ENCODE assay signal across 1 cellular context in the genomic region with DNA sequence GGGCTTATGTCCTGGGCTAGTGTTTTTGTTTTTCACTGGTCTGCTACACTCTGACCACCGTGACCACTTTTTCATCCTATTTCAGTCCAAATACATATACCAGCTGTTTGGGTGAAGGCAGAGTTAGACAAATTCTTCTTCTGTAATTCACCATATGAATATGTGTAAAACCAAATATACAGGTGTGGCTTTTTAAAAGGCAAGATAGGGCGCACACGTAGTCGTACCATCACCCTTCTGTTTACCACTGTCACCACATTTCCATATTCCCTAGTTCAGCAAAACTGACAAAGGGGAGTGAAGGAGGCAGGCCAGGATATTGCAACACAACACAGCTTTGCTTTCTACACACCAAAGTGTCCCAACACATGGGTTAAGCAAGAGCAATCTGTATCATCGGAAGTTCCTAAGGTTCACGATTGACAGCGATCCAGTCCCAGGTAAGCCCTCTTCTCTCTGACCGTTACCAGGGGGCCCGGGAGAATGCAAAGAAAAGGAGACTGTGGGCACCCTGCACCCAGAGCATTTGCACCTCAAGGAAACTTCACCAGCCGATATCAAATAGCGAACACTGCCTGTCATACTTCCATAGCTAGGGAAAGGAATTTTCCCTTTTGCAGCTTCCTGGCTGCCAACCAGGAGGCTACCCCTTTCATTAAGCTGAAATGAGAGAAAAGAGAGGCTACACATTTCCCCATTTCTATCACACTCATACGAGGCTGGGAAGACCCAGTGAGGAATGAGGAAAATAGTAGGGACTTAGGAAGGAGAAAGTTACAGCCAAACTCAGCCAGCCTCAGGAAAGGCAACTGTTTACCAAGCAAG.
A peak's percentile ranks its signal among the peaks of the same experiment; 100 is the strongest.
TF ChIP-seq lines count a peak whose summit lies in the region.

No MANE protein-coding gene starts in this region.

TF ChIP-seq in HepG2, 621 proteins besides CTCF, POLR2A, EP300 and RAD21 (continued from another document and continues in another):
- TF ChIP-seq, protein P1, sequence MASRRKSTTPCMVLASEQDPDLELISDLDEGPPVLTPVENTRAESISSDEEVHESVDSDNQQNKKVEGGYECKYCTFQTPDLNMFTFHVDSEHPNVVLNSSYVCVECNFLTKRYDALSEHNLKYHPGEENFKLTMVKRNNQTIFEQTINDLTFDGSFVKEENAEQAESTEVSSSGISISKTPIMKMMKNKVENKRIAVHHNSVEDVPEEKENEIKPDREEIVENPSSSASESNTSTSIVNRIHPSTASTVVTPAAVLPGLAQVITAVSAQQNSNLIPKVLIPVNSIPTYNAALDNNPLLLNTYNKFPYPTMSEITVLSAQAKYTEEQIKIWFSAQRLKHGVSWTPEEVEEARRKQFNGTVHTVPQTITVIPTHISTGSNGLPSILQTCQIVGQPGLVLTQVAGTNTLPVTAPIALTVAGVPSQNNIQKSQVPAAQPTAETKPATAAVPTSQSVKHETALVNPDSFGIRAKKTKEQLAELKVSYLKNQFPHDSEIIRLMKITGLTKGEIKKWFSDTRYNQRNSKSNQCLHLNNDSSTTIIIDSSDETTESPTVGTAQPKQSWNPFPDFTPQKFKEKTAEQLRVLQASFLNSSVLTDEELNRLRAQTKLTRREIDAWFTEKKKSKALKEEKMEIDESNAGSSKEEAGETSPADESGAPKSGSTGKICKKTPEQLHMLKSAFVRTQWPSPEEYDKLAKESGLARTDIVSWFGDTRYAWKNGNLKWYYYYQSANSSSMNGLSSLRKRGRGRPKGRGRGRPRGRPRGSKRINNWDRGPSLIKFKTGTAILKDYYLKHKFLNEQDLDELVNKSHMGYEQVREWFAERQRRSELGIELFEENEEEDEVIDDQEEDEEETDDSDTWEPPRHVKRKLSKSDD (CRISPR knock-in tag; IDR thresholded peaks at IDR 0.05; ENCODE audit: low read depth): peak; percentile 69; the same call in 1 of the 2 replicates
- TF ChIP-seq MEF2D (CRISPR knock-in tag; IDR thresholded peaks at IDR 0.05) (no peak), ZSCAN29 (CRISPR knock-in tag; conservative IDR thresholded peaks at IDR 0.05) (0 out of 2 replicates have a peak, but pooled peaks have one; percentile 38), SSRP1 (CRISPR knock-in tag; IDR thresholded peaks at IDR 0.05) (peak; percentile 86; the same call in 1 of the 2 replicates), FOSL1 (CRISPR knock-in tag; IDR thresholded peaks at IDR 0.05; ENCODE audit: borderline replicate concordance) (no peak), NFYC (CRISPR knock-in tag; IDR thresholded peaks at IDR 0.05) (peak; percentile 4; the same call in 1 of the 2 replicates), ZBTB38 (CRISPR knock-in tag; IDR thresholded peaks at IDR 0.05) (0 out of 2 replicates have a peak, but pooled peaks have one; percentile 25), KMT2A (CRISPR knock-in tag; IDR thresholded peaks at IDR 0.05) (peak; percentile 60; the same call in 1 of the 2 replicates), ZSCAN12 (CRISPR knock-in tag; IDR thresholded peaks at IDR 0.05) (0 out of 2 replicates have a peak, but pooled peaks have one; percentile 47), DMAP1 (CRISPR knock-in tag; IDR thresholded peaks at IDR 0.05) (no peak), MXI1 (IDR thresholded peaks at IDR 0.05; ENCODE audit: borderline replicate concordance, low read depth, low read length) (peak; percentile 84; the same call in 2 of the 3 replicates), NR2F6 (IDR thresholded peaks at IDR 0.05) (0 out of 2 replicates have a peak, but pooled peaks have one; percentile 18), NR2F6 (CRISPR knock-in tag; IDR thresholded peaks at IDR 0.05) (peak; percentile 46; the same call in 1 of the 2 replicates), THAP11 (CRISPR knock-in tag; IDR thresholded peaks at IDR 0.05) (peak; percentile 73), CEBPB (IDR thresholded peaks at IDR 0.05; ENCODE audit: borderline replicate concordance, low read depth, low read length) (peak; percentile 100), MIER3 (CRISPR knock-in tag; IDR thresholded peaks at IDR 0.05; ENCODE audit: borderline replicate concordance) (peak; percentile 68; the same call in 1 of the 2 replicates), ZNF430 (CRISPR knock-in tag; IDR thresholded peaks at IDR 0.05) (peak; percentile 62), LCORL (IDR thresholded peaks at IDR 0.05) (no peak), LCORL (CRISPR knock-in tag; IDR thresholded peaks at IDR 0.05) (peak; percentile 74; the same call in 1 of the 2 replicates), HNF4G (IDR thresholded peaks at IDR 0.05; ENCODE audit: borderline replicate concordance, low read depth, low read length) (peak; percentile 54; the same call in 1 of the 2 replicates), HNF4G (CRISPR knock-in tag; IDR thresholded peaks at IDR 0.05; ENCODE audit: borderline replicate concordance, low read depth) (no peak), NFKBIZ (CRISPR knock-in tag; IDR thresholded peaks at IDR 0.05) (peak; percentile 86; the same call in 1 of the 2 replicates), TARDBP (CRISPR knock-in tag; IDR thresholded peaks at IDR 0.05) (peak; percentile 52; the same call in 1 of the 2 replicates)
- TF ChIP-seq, protein P2, sequence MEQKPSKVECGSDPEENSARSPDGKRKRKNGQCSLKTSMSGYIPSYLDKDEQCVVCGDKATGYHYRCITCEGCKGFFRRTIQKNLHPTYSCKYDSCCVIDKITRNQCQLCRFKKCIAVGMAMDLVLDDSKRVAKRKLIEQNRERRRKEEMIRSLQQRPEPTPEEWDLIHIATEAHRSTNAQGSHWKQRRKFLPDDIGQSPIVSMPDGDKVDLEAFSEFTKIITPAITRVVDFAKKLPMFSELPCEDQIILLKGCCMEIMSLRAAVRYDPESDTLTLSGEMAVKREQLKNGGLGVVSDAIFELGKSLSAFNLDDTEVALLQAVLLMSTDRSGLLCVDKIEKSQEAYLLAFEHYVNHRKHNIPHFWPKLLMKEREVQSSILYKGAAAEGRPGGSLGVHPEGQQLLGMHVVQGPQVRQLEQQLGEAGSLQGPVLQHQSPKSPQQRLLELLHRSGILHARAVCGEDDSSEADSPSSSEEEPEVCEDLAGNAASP (CRISPR knock-in tag; IDR thresholded peaks at IDR 0.05; ENCODE audit: borderline replicate concordance): peak; percentile 71; the same call in 1 of the 2 replicates
- TF ChIP-seq, protein P3, sequence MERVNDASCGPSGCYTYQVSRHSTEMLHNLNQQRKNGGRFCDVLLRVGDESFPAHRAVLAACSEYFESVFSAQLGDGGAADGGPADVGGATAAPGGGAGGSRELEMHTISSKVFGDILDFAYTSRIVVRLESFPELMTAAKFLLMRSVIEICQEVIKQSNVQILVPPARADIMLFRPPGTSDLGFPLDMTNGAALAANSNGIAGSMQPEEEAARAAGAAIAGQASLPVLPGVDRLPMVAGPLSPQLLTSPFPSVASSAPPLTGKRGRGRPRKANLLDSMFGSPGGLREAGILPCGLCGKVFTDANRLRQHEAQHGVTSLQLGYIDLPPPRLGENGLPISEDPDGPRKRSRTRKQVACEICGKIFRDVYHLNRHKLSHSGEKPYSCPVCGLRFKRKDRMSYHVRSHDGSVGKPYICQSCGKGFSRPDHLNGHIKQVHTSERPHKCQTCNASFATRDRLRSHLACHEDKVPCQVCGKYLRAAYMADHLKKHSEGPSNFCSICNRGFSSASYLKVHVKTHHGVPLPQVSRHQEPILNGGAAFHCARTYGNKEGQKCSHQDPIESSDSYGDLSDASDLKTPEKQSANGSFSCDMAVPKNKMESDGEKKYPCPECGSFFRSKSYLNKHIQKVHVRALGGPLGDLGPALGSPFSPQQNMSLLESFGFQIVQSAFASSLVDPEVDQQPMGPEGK (CRISPR knock-in tag; IDR thresholded peaks at IDR 0.05): peak; percentile 56; the same call in 1 of the 2 replicates
- TF ChIP-seq, protein P4, sequence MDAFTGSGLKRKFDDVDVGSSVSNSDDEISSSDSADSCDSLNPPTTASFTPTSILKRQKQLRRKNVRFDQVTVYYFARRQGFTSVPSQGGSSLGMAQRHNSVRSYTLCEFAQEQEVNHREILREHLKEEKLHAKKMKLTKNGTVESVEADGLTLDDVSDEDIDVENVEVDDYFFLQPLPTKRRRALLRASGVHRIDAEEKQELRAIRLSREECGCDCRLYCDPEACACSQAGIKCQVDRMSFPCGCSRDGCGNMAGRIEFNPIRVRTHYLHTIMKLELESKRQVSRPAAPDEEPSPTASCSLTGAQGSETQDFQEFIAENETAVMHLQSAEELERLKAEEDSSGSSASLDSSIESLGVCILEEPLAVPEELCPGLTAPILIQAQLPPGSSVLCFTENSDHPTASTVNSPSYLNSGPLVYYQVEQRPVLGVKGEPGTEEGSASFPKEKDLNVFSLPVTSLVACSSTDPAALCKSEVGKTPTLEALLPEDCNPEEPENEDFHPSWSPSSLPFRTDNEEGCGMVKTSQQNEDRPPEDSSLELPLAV (CRISPR knock-in tag; conservative IDR thresholded peaks at IDR 0.05; ENCODE audit: low read depth): no peak
- TF ChIP-seq, protein P5, sequence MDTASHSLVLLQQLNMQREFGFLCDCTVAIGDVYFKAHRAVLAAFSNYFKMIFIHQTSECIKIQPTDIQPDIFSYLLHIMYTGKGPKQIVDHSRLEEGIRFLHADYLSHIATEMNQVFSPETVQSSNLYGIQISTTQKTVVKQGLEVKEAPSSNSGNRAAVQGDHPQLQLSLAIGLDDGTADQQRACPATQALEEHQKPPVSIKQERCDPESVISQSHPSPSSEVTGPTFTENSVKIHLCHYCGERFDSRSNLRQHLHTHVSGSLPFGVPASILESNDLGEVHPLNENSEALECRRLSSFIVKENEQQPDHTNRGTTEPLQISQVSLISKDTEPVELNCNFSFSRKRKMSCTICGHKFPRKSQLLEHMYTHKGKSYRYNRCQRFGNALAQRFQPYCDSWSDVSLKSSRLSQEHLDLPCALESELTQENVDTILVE (CRISPR knock-in tag; IDR thresholded peaks at IDR 0.05): peak; percentile 84; the same call in 1 of the 2 replicates
- TF ChIP-seq, protein P6, sequence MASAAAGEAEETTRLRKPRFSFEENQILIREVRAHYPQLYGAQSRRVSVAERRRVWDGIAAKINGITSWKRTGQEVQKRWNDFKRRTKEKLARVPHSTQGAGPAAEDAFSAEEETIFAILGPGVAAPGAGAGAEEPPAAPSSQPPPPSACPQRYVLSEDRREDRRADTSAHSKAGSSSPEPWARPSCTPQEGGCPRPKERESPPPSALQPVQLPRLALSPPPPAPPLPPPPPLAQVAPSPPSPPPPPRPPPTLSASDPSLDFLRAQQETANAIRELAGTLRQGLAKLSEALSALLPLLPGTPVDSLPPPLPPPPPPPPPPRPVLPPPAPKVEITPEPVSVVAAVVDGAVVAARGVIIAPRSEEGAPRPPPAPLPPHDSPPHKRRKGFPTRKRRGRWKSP (CRISPR knock-in tag; IDR thresholded peaks at IDR 0.05): peak; percentile 61; the same call in 1 of the 2 replicates
- TF ChIP-seq, protein P7, sequence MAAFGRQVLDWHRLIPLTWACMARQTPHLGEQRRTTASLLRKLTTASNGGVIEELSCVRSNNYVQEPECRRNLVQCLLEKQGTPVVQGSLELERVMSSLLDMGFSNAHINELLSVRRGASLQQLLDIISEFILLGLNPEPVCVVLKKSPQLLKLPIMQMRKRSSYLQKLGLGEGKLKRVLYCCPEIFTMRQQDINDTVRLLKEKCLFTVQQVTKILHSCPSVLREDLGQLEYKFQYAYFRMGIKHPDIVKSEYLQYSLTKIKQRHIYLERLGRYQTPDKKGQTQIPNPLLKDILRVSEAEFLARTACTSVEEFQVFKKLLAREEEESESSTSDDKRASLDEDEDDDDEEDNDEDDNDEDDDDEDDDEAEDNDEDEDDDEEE (CRISPR knock-in tag; IDR thresholded peaks at IDR 0.05): no peak
- TF ChIP-seq, protein P8, sequence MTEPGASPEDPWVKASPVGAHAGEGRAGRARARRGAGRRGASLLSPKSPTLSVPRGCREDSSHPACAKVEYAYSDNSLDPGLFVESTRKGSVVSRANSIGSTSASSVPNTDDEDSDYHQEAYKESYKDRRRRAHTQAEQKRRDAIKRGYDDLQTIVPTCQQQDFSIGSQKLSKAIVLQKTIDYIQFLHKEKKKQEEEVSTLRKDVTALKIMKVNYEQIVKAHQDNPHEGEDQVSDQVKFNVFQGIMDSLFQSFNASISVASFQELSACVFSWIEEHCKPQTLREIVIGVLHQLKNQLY (CRISPR knock-in tag; IDR thresholded peaks at IDR 0.05): 0 out of 2 replicates have a peak, but pooled peaks have one; percentile 25
- TF ChIP-seq, protein P9, sequence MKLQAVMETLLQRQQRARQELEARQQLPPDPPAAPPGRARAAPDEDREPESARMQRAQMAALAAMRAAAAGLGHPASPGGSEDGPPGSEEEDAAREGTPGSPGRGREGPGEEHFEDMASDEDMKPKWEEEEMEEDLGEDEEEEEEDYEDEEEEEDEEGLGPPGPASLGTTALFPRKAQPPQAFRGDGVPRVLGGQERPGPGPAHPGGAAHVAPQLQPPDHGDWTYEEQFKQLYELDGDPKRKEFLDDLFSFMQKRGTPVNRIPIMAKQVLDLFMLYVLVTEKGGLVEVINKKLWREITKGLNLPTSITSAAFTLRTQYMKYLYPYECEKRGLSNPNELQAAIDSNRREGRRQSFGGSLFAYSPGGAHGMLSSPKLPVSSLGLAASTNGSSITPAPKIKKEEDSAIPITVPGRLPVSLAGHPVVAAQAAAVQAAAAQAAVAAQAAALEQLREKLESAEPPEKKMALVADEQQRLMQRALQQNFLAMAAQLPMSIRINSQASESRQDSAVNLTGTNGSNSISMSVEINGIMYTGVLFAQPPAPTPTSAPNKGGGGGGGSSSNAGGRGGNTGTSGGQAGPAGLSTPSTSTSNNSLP (IDR thresholded peaks at IDR 0.05; ENCODE audit: low read depth, low read length): peak; percentile 44; the same call in 1 of the 2 replicates
- TF ChIP-seq, protein P10, sequence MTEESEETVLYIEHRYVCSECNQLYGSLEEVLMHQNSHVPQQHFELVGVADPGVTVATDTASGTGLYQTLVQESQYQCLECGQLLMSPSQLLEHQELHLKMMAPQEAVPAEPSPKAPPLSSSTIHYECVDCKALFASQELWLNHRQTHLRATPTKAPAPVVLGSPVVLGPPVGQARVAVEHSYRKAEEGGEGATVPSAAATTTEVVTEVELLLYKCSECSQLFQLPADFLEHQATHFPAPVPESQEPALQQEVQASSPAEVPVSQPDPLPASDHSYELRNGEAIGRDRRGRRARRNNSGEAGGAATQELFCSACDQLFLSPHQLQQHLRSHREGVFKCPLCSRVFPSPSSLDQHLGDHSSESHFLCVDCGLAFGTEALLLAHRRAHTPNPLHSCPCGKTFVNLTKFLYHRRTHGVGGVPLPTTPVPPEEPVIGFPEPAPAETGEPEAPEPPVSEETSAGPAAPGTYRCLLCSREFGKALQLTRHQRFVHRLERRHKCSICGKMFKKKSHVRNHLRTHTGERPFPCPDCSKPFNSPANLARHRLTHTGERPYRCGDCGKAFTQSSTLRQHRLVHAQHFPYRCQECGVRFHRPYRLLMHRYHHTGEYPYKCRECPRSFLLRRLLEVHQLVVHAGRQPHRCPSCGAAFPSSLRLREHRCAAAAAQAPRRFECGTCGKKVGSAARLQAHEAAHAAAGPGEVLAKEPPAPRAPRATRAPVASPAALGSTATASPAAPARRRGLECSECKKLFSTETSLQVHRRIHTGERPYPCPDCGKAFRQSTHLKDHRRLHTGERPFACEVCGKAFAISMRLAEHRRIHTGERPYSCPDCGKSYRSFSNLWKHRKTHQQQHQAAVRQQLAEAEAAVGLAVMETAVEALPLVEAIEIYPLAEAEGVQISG (CRISPR knock-in tag; IDR thresholded peaks at IDR 0.05): peak; percentile 56
- TF ChIP-seq, protein P11, sequence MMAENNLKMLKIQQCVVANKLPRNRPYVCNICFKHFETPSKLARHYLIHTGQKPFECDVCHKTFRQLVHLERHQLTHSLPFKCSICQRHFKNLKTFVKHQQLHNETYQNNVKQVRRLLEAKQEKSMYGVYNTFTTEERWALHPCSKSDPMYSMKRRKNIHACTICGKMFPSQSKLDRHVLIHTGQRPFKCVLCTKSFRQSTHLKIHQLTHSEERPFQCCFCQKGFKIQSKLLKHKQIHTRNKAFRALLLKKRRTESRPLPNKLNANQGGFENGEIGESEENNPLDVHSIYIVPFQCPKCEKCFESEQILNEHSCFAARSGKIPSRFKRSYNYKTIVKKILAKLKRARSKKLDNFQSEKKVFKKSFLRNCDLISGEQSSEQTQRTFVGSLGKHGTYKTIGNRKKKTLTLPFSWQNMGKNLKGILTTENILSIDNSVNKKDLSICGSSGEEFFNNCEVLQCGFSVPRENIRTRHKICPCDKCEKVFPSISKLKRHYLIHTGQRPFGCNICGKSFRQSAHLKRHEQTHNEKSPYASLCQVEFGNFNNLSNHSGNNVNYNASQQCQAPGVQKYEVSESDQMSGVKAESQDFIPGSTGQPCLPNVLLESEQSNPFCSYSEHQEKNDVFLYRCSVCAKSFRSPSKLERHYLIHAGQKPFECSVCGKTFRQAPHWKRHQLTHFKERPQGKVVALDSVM (CRISPR knock-in tag; IDR thresholded peaks at IDR 0.05): no peak
